16 cellular contexts compared by ENCODE assay signal in the genomic region with DNA sequence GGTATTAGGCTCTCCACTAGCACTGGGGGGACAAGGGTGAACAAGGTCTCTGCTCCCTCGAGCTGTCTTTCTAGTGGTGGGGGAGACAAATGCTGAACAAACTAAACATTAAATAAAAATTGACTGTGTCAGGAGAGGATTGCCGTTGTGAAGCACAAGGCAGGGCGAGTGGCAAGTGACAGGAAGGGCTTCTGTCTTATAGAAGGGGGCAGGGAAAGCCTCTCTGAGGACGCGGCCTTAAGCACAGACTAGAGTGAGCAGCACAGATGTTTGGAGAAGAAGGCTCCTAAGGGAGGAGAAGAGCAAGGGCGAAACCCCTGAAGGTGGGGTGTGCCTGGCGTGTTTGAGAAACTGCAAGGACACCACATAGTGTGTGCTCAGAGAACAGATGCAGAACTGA. TPM values are rescaled to one million over a fixed set of nuclear protein-coding genes. Genes with fewer than 3 reads are reported as not detected.
A peak's percentile ranks its signal among the peaks of the same experiment; 100 is the strongest.
DNase-seq lines count a peak whose midpoint lies in the region; ATAC-seq and TF ChIP-seq lines count a peak whose summit lies in the region.
"Had no signal": no experiment of that assay in that cellular context is flagged by ENCODE, and none has a peak within 500 bp of the region (broad histone marks: within the 10 kb centered on the region; RNA-seq: fewer than 3 reads in every experiment).

No MANE protein-coding gene starts in this region.

- H3K9me3 Mint-ChIP-seq in brain: peaks cover 0 to 6% (median 0%) of the 10 kb centered on the region in 5 experiments

- H3K4me1 ChIP-seq in neuronal stem cell (ENCODE audit: control insufficient read depth in 2 of 2, insufficient read depth in 1 of 2, low read depth in 1 of 2, low read length in 2 of 2) (peaks cover 12 to 26% of the 10 kb centered on the region in 2 donors), prostate gland (replicated peaks) (no peaks in the 10 kb centered on the region)

- no peak overlapping the region for H3K4me3 Mint-ChIP-seq in brain

- no peak overlapping the region for H2BK5ac ChIP-seq in neuronal stem cell (ENCODE audit: low read length)

- no peak overlapping the region for H3K4me2 ChIP-seq in neuronal stem cell (ENCODE audit: insufficient read depth, low read length, poor library complexity, severe bottlenecking)

- TF ChIP-seq POLR2A in prostate gland (IDR thresholded peaks at IDR 0.05): no peak

- TF ChIP-seq CTCF in brain (conservative IDR thresholded peaks at IDR 0.05): no peak
- TF ChIP-seq CTCF in prostate gland (IDR thresholded peaks at IDR 0.05): no peak

- H3K27ac Mint-ChIP-seq in brain: peak overlapping the region in 4 of 5 experiments; percentile 13 to 66 (median 38)

- H2BK15ac ChIP-seq in neuronal stem cell (ENCODE audit: low read length): no peak overlapping the region

- peak overlapping the region; percentile 30 for H4K91ac ChIP-seq in neuronal stem cell (ENCODE audit: low read depth, low read length, poor library complexity)

- peaks cover 0 to 4% (median 0%) of the 10 kb centered on the region in 3 experiments for H3K27me3 ChIP-seq in neuronal stem cell (ENCODE audit: control insufficient read depth in 3 of 3, insufficient read depth in 3 of 3, low read depth in 1 of 3, low read length in 3 of 3)
- no peaks in the 10 kb centered on the region for H3K27me3 ChIP-seq in prostate gland (replicated peaks; ENCODE audit: insufficient read depth)

- no peak overlapping the region for H3K27ac ChIP-seq in neuronal stem cell (replicated peaks; ENCODE audit: low read length)
- no peak overlapping the region for H3K27ac ChIP-seq in prostate gland
- H3K27ac ChIP-seq: 22Rv1 had no signal

- no peak for ATAC-seq in GM21529 (IDR thresholded peaks at IDR 0.05; ENCODE audit: unreplicated experiment)
- ATAC-seq: HCT116 had no signal

- H2BK120ac ChIP-seq in neuronal stem cell (ENCODE audit: low read depth, low read length): no peak overlapping the region

- peaks cover 71% of the 10 kb centered on the region for H3K4me1 Mint-ChIP-seq in brain

- H3K36me3 ChIP-seq in neuronal stem cell (replicated peaks in 1 of 2; ENCODE audit: control insufficient read depth in 2 of 2, insufficient read depth in 2 of 2, low read length in 2 of 2) (no peaks in the 10 kb centered on the region), prostate gland (no peaks in the 10 kb centered on the region)

- no peak overlapping the region for H3K14ac ChIP-seq in neuronal stem cell (ENCODE audit: low read length)

- no peak overlapping the region for H2AK5ac ChIP-seq in neuronal stem cell (ENCODE audit: low read depth, low read length)

- H2AFZ ChIP-seq in neuronal stem cell (ENCODE audit: low read length): no peak overlapping the region

- H2BK12ac ChIP-seq in neuronal stem cell (ENCODE audit: low read length): no peak overlapping the region

- H3K18ac ChIP-seq in neuronal stem cell (ENCODE audit: low read length): no peak overlapping the region

- no peaks in the 10 kb centered on the region for H3K79me1 ChIP-seq in neuronal stem cell (ENCODE audit: low read depth, low read length)

- no peak overlapping the region for H3K4ac ChIP-seq in neuronal stem cell (ENCODE audit: low read length)

- no CpG with 5 or more reads among the region's 7 CpGs for WGBS in neuronal stem cell (ENCODE audit: extremely low coverage in 2 of 2, insufficient read length in 2 of 2, insufficient replicate concordance in 1 of 2), 2 donors
- 61% methylated on average over 7 of the region's 7 CpGs for WGBS in prostate gland

- no peak overlapping the region for H3K23ac ChIP-seq in neuronal stem cell (ENCODE audit: low read depth, low read length, poor library complexity)

- H3K9ac ChIP-seq in neuronal stem cell (ENCODE audit: low read depth, low read length, poor library complexity): no peak overlapping the region

- peaks cover 0 to 2% of the 10 kb centered on the region in 2 donors for H3K9me3 ChIP-seq in neuronal stem cell (replicated peaks in 1 of 2; ENCODE audit: control insufficient read depth in 2 of 2, insufficient read depth in 1 of 2, low read depth in 1 of 2, low read length in 2 of 2)
- no peaks in the 10 kb centered on the region for H3K9me3 ChIP-seq in prostate gland

- H3K4me3 ChIP-seq in neuronal stem cell (ENCODE audit: low read length in 2 of 2) (no peak overlapping the region), prostate gland (no peak overlapping the region)

- DNase-seq in DMS 273 (lab: John Stamatoyannopoulos, UW; ENCODE audit: unreplicated experiment) (peak; percentile 21), DMS 273 treated with DMSO at 0.1 percent for 48 hours (lab: John Stamatoyannopoulos, UW) (no peak), NCI-H524 (lab: John Stamatoyannopoulos, UW) (peak; percentile 76 to 81), neuronal stem cell (ENCODE audit: low spot score) (no peak), activated T-cell treated with anti-CD3 and anti-CD28 coated beads for 4 hours (no peak), prostate gland (ENCODE audit: low spot score) (no peak)
- DNase-seq: C1 segment of cervical spinal cord, NCI-H1417 treated with DMSO at 0.1 percent for 48 hours, NCI-H2029 treated with DMSO at 0.1 percent for 48 hours, NCI-H226, NCI-H69, SHP77 had no signal

- no peak overlapping the region for H4K8ac ChIP-seq in neuronal stem cell (ENCODE audit: low read depth, low read length)

- H3K36me3 Mint-ChIP-seq in brain: no peaks in the 10 kb centered on the region

- intact Hi-C loops in prostate gland (cut with DNase I): no loop called here

- H3K27me3 Mint-ChIP-seq in brain: no peaks in the 10 kb centered on the region

RNA-seq across cellular contexts. Expression of gene ATP2B2, which starts 50.9 kb away (rescaled TPM):
- polyA plus RNA-seq in brain (ENCODE audit: insufficient read depth, low read depth, low replicate concordance): 13.9 TPM
- polyA plus RNA-seq in neuronal stem cell (2013, experiment 1 of 2): 0.15 TPM
- polyA plus RNA-seq in neuronal stem cell (2013, experiment 2 of 2): 0.17 TPM
- under 1 TPM; 0.14 to 0.74 TPM for total RNA-seq in prostate gland

Comparison
In these comparisons a context has a peak if more than half of its experiments do, and no peak if none do; other contexts are left out.
1. DNase-seq: peak in DMS 273 (single experiment) and NCI-H524 (2 of 2); none in DMS 273 treated with DMSO at 0.1 percent for 48 hours (single experiment), neuronal stem cell (single experiment), activated T-cell treated with anti-CD3 and anti-CD28 coated beads for 4 hours (single experiment) and prostate gland (single experiment).